ENCODE assay signal across 18 cellular contexts in the genomic region with DNA sequence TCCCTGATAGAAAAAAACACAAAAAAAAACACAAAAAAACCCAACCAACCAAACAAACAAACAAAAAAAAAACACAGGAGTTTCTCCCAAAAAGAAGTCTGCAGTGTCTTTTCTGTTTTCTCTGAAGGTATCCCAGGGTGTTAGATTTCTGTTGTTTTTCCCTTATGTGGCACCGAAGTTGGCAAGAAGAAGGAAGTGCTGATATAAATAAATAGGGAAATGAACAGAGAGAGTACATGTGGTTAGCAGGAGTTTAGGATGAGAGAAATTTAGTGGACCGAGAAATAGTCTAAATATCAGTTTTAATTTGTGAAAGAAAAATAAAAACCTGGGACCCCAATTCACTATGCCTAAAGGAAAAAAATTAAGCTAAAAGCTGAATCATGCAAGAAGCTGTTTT.
"Had no signal": no experiment of that assay in that cellular context is flagged by ENCODE, and none has a peak within 500 bp of the region (broad histone marks: within the 10 kb centered on the region; RNA-seq: fewer than 3 reads in every experiment).

No MANE protein-coding gene starts in this region.

- DNase-seq: activated CD4-positive, alpha-beta T cell treated with anti-CD3 and anti-CD28 coated beads for 1 hour; activated CD4-positive, alpha-beta T cell treated with anti-CD3 and anti-CD28 coated beads, Interleukin-2, amount 50 U/mL, for 4 hours; effector CD8-positive, alpha-beta T cell; left cardiac atrium; naive B cell; ovary; psoas muscle; right cardiac atrium; stimulated activated naive CD8-positive, alpha-beta T cell treated with anti-CD3 and anti-CD28 coated beads, Interleukin-15, amount 100 ng/mL, for 72 hours; T-helper 2 cell; trophoblast cell; WERI-Rb-1 had no signal

- H3K27ac Mint-ChIP-seq: activated naive CD8-positive, alpha-beta T cell; dendritic cell treated with granulocyte-macrophage colony-stimulating factor and Interleukin-4, amounts not matched to agents 40 ng/mL and 50 ng/mL, for 4 days; stimulated activated naive CD8-positive, alpha-beta T cell treated with anti-CD3 and anti-CD28 coated beads, Interleukin-15, amount 100 ng/mL, for 72 hours had no signal

- H3K36me3 ChIP-seq: cardiac muscle cell, ovary, suprapubic skin, vagina, WERI-Rb-1 had no signal

- H3K27me3 ChIP-seq: cardiac muscle cell, ovary, suprapubic skin, vagina had no signal

- H3K4me3 ChIP-seq: cardiac muscle cell, lung, ovary, psoas muscle, suprapubic skin, vagina had no signal

- ATAC-seq: left cardiac atrium; psoas muscle; right cardiac atrium; stimulated activated naive CD8-positive, alpha-beta T cell treated with anti-CD3 and anti-CD28 coated beads, Interleukin-15, amount 100 ng/mL, for 72 hours had no signal

- H3K9me3 ChIP-seq: ovary, psoas muscle, suprapubic skin, vagina had no signal

- H3K27ac ChIP-seq: cardiac muscle cell, ovary, psoas muscle, suprapubic skin, vagina, WERI-Rb-1 had no signal

- H3K4me1 Mint-ChIP-seq: naive B cell; stimulated activated naive CD8-positive, alpha-beta T cell treated with anti-CD3 and anti-CD28 coated beads, Interleukin-15, amount 100 ng/mL, for 72 hours had no signal

- H3K4me1 ChIP-seq: psoas muscle, suprapubic skin, vagina had no signal

- H3K27me3 Mint-ChIP-seq: dendritic cell treated with granulocyte-macrophage colony-stimulating factor and Interleukin-4, amounts not matched to agents 40 ng/mL and 50 ng/mL, for 4 days; naive B cell had no signal

- H3K4me3 Mint-ChIP-seq: activated naive CD8-positive, alpha-beta T cell; dendritic cell treated with granulocyte-macrophage colony-stimulating factor and Interleukin-4, amounts not matched to agents 40 ng/mL and 50 ng/mL, for 4 days; naive B cell; stimulated activated naive CD8-positive, alpha-beta T cell treated with anti-CD3 and anti-CD28 coated beads, Interleukin-15, amount 100 ng/mL, for 72 hours had no signal

- H3K36me3 Mint-ChIP-seq: activated naive CD8-positive, alpha-beta T cell; naive B cell had no signal
